27 cellular contexts compared by ENCODE assay signal in genomic region chr4:54382623-54383022, GRCh38.
"Had no signal": no experiment of that assay in that cellular context is flagged by ENCODE, and none has a peak within 500 bp of the region (broad histone marks: within the 10 kb centered on the region; RNA-seq: fewer than 3 reads in every experiment).

No MANE protein-coding gene starts in this region.

- H3K9me3 ChIP-seq: adrenal gland, esophagus muscularis mucosa, prostate gland, right atrium auricular region, thyroid gland had no signal

- H3K27ac Mint-ChIP-seq: activated naive CD8-positive, alpha-beta T cell; activated T-cell treated with anti-CD3 and anti-CD28 coated beads, Interleukin-2, amount 50 U/mL, for 24 hours; activated T-helper 2 cell treated with anti-CD3 and anti-CD28 coated beads, Interferon-gamma antibody, Interleukin-2, Interleukin-4, amounts not matched to agents 10 μg/mL and 5 μg/mL and 100 μg/mL, durations not matched to agents 14 hours and 24 hours and 36 hours; effector memory CD8-positive, alpha-beta T cell; naive B cell; stimulated activated naive CD8-positive, alpha-beta T cell treated with anti-CD3 and anti-CD28 coated beads, Interleukin-15, Interleukin-2, amounts not matched to agents 100 ng/mL and 50 ng/mL, for 24 hours had no signal

- H3K4me1 Mint-ChIP-seq: central memory CD8-positive, alpha-beta T cell had no signal

- H3K27me3 ChIP-seq: adrenal gland, esophagus muscularis mucosa, hepatocyte, right atrium auricular region, thyroid gland had no signal

- H3K27me3 Mint-ChIP-seq: central memory CD8-positive, alpha-beta T cell; effector memory CD8-positive, alpha-beta T cell; stimulated activated naive CD8-positive, alpha-beta T cell treated with anti-CD3 and anti-CD28 coated beads, Interleukin-15, Interleukin-2, amounts not matched to agents 100 ng/mL and 50 ng/mL, for 24 hours had no signal

- H3K79me2 ChIP-seq: hepatocyte had no signal

- DNase-seq: activated CD8-positive, alpha-beta memory T cell treated with anti-CD3 and anti-CD28 coated beads for 24 hours; activated CD8-positive, alpha-beta memory T cell treated with anti-CD3 and anti-CD28 coated beads, Interleukin-2, amount 50 U/mL, for 4 hours; activated naive CD4-positive, alpha-beta T cell; activated T-cell treated with anti-CD3 and anti-CD28 coated beads, Interleukin-2, amount 50 U/mL, for 24 hours; adrenal gland; effector memory CD8-positive, alpha-beta T cell; glutamatergic neuron; kidney glomerular epithelial cell; naive B cell; stimulated activated CD4-positive, alpha-beta T cell treated with anti-CD3 and anti-CD28 coated beads, Interleukin-12 subunit alpha, Interleukin-12 subunit beta, amount 100 ng/mL, for 4 hours; stimulated activated CD4-positive, alpha-beta T cell treated with anti-CD3 and anti-CD28 coated beads, Interleukin-4, amount 100 ng/mL, for 4 hours; substantia nigra; thyroid gland had no signal

- H3K4me3 Mint-ChIP-seq: activated naive CD8-positive, alpha-beta T cell; activated T-cell treated with anti-CD3 and anti-CD28 coated beads, Interleukin-2, amount 50 U/mL, for 24 hours; central memory CD8-positive, alpha-beta T cell; effector memory CD8-positive, alpha-beta T cell; neural crest cell; stimulated activated naive CD8-positive, alpha-beta T cell treated with anti-CD3 and anti-CD28 coated beads, Interleukin-15, Interleukin-2, amounts not matched to agents 100 ng/mL and 50 ng/mL, for 24 hours had no signal

- H3K36me3 Mint-ChIP-seq: activated naive CD8-positive, alpha-beta T cell; naive B cell had no signal

- H3K9me3 Mint-ChIP-seq: activated T-cell treated with anti-CD3 and anti-CD28 coated beads, Interleukin-2, amount 50 U/mL, for 24 hours; activated T-helper 2 cell treated with anti-CD3 and anti-CD28 coated beads, Interferon-gamma antibody, Interleukin-2, Interleukin-4, amounts not matched to agents 10 μg/mL and 5 μg/mL and 100 μg/mL, durations not matched to agents 14 hours and 24 hours and 36 hours; central memory CD8-positive, alpha-beta T cell; stimulated activated naive CD8-positive, alpha-beta T cell treated with anti-CD3 and anti-CD28 coated beads, Interleukin-15, Interleukin-2, amounts not matched to agents 100 ng/mL and 50 ng/mL, for 24 hours had no signal

- H3K4me2 ChIP-seq: hepatocyte had no signal

- H3K27ac ChIP-seq: adrenal gland, esophagus muscularis mucosa, hepatocyte, prostate gland, right atrium auricular region, thyroid gland had no signal

- FAIRE-seq: astrocyte, colon, endothelial cell of umbilical vein, frontal cortex, TTC549 had no signal

- H3K4me1 ChIP-seq: adrenal gland, esophagus muscularis mucosa, prostate gland, right atrium auricular region had no signal

- ATAC-seq: effector memory CD8-positive, alpha-beta T cell had no signal

- H3K4me3 ChIP-seq: adrenal gland, esophagus muscularis mucosa, hepatocyte, prostate gland, right atrium auricular region, thyroid gland had no signal

- H3K36me3 ChIP-seq: adrenal gland, esophagus muscularis mucosa, prostate gland, right atrium auricular region, thyroid gland had no signal
